21 cellular contexts compared by ENCODE assay signal in the genomic region with DNA sequence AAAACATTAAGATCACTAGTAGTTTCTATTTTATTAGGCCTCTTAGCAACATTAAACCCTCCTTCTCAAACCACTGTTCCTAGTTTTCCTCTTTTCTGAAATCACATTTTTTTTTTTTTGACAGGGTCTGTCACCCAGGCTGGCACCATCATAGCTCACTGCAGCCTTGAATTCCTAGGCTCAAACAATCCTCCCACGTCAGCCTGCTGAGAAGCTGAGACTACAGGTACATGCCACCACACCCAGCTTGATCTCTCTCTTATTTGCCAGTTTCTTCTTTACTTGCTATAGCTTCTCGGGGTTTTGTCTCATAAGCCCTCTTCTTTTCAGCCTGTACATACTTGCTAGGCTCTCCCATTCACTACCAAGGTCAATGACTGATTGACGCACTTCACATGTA. TPM values are rescaled to one million over a fixed set of nuclear protein-coding genes. Genes with fewer than 3 reads are reported as not detected.
"Had no signal": no experiment of that assay in that cellular context is flagged by ENCODE, and none has a peak within 500 bp of the region (broad histone marks: within the 10 kb centered on the region; RNA-seq: fewer than 3 reads in every experiment).

No MANE protein-coding gene starts in this region.

- H3K27ac ChIP-seq: colonic mucosa, esophagus muscularis mucosa, foreskin keratinocyte, gastroesophageal sphincter, heart right ventricle, left lung, lower lobe of right lung had no signal

- DNase-seq: cerebellar nuclear complex; colonic mucosa; dermis blood vessel endothelial cell; dorsolateral prefrontal cortex; effector CD4-positive, alpha-beta T cell; effector memory CD4-positive, alpha-beta T cell; foreskin keratinocyte; heart right ventricle; hippocampal formation; left cardiac atrium; left lung; left ventricle myocardium superior; lower lobe of right lung; mesenchymal stem cell; mucosa of descending colon had no signal

- H3K9me3 Mint-ChIP-seq: central memory CD8-positive, alpha-beta T cell; mesothelial cell of epicardium had no signal

- H3K4me1 Mint-ChIP-seq: central memory CD8-positive, alpha-beta T cell had no signal

- H3K4me3 ChIP-seq: colonic mucosa, dorsolateral prefrontal cortex, esophagus muscularis mucosa, gastroesophageal sphincter, heart right ventricle, left lung, lower lobe of right lung, mucosa of descending colon had no signal

- H3K4me3 Mint-ChIP-seq: central memory CD8-positive, alpha-beta T cell; mesothelial cell of epicardium had no signal

- H3K4me1 ChIP-seq: colonic mucosa, foreskin keratinocyte, left lung, lower lobe of right lung had no signal

- H3K27me3 ChIP-seq: colonic mucosa, dorsolateral prefrontal cortex, esophagus muscularis mucosa, foreskin keratinocyte, gastroesophageal sphincter, heart right ventricle, left lung had no signal

- H3K36me3 ChIP-seq: colonic mucosa, esophagus muscularis mucosa, gastroesophageal sphincter, heart right ventricle, left lung, lower lobe of right lung had no signal

- H3K9me3 ChIP-seq: colonic mucosa, esophagus muscularis mucosa, gastroesophageal sphincter, heart right ventricle, left lung, lower lobe of right lung, mucosa of descending colon had no signal

- H3K27ac Mint-ChIP-seq: mesothelial cell of epicardium had no signal

- ATAC-seq: foreskin keratinocyte, gastroesophageal sphincter, left lung, left ventricle myocardium superior, lower lobe of right lung, mucosa of descending colon had no signal

RNA-seq across cellular contexts. Expression of a gene that starts 51.4 kb away (rescaled TPM):
- total RNA-seq: left cardiac atrium, left ventricle myocardium superior, lung microvascular endothelial cell, mesenteric fat pad had no signal
